ENCODE assay signal across 12 cellular contexts in genomic region chr1:164672610-164673009, GRCh38.
"Had no signal": no experiment of that assay in that cellular context is flagged by ENCODE, and none has a peak within 500 bp of the region (broad histone marks: within the 10 kb centered on the region; RNA-seq: fewer than 3 reads in every experiment).

No MANE protein-coding gene starts in this region.

- ATAC-seq: effector memory CD8-positive, alpha-beta T cell; stimulated activated naive CD8-positive, alpha-beta T cell treated with anti-CD3 and anti-CD28 coated beads, Interleukin-15, Interleukin-2, amounts not matched to agents 100 U/mL and 50 U/mL, for 24 hours had no signal

- H3K27me3 Mint-ChIP-seq: activated CD4-positive, alpha-beta memory T cell treated with anti-CD3 and anti-CD28 coated beads for 36 hours; activated naive CD8-positive, alpha-beta T cell; effector memory CD8-positive, alpha-beta T cell had no signal

- H3K27ac Mint-ChIP-seq: activated CD4-positive, alpha-beta memory T cell treated with anti-CD3 and anti-CD28 coated beads for 36 hours; activated naive CD8-positive, alpha-beta T cell; effector memory CD8-positive, alpha-beta T cell; naive B cell; T-helper 2 cell treated with Interferon-gamma antibody and Interleukin-4, amounts not matched to agents 5 μg/mL and 100 μg/mL, for 36 hours had no signal

- H3K27ac ChIP-seq: tibial artery had no signal

- H3K4me3 ChIP-seq: pancreas, tibial artery had no signal

- H3K4me3 Mint-ChIP-seq: activated CD4-positive, alpha-beta memory T cell treated with anti-CD3 and anti-CD28 coated beads for 36 hours; activated naive CD8-positive, alpha-beta T cell; effector memory CD8-positive, alpha-beta T cell; naive B cell; T-helper 2 cell treated with Interferon-gamma antibody and Interleukin-4, amounts not matched to agents 5 μg/mL and 100 μg/mL, for 36 hours had no signal

- H3K36me3 Mint-ChIP-seq: activated CD4-positive, alpha-beta memory T cell treated with anti-CD3 and anti-CD28 coated beads for 36 hours; activated naive CD8-positive, alpha-beta T cell; naive B cell had no signal

- H3K4me1 Mint-ChIP-seq: naive B cell had no signal

- H3K36me3 ChIP-seq: pancreas, tibial artery had no signal

- DNase-seq: activated CD4-positive, alpha-beta memory T cell treated with anti-CD3 and anti-CD28 coated beads for 36 hours; effector memory CD8-positive, alpha-beta T cell; left ventricle myocardium superior; naive B cell; pancreas; stimulated activated CD4-positive, alpha-beta T cell treated with anti-CD3 and anti-CD28 coated beads, Interleukin-12 subunit alpha, Interleukin-12 subunit beta, amount 100 ng/mL, for 4 hours; stimulated activated CD4-positive, alpha-beta T cell treated with anti-CD3 and anti-CD28 coated beads, Interleukin-1b, Interleukin-23, amount 100 ng/mL, for 48 hours; stimulated activated naive CD8-positive, alpha-beta T cell treated with anti-CD3 and anti-CD28 coated beads, Interleukin-15, Interleukin-2, amounts not matched to agents 100 U/mL and 50 U/mL, for 24 hours; substantia nigra; tibial artery had no signal

- H3K9me3 ChIP-seq: pancreas, tibial artery had no signal

- H3K27me3 ChIP-seq: pancreas, tibial artery had no signal
